Comparison of ENCODE assay signal across 14 cellular contexts in genomic region chr7:4066626-4067475, GRCh38.
"Had no signal": no experiment of that assay in that cellular context is flagged by ENCODE, and none has a peak within 500 bp of the region (broad histone marks: within the 10 kb centered on the region; RNA-seq: fewer than 3 reads in every experiment).

No MANE protein-coding gene starts in this region.

- H3K27me3 ChIP-seq: brain microvascular endothelial cell, gastroesophageal sphincter, SJCRH30 had no signal

- H3K9me3 ChIP-seq: SJCRH30 had no signal

- H3K27me3 Mint-ChIP-seq: activated CD4-positive, alpha-beta T cell treated with anti-CD3 and anti-CD28 coated beads, Interleukin-2, amount 10 ng/mL, durations not matched to agents 7 days and 5 days had no signal

- H3K36me3 ChIP-seq: brain microvascular endothelial cell, gastroesophageal sphincter, SJCRH30 had no signal

- H3K79me2 ChIP-seq: parathyroid adenoma had no signal

- H2AFZ ChIP-seq: parathyroid adenoma had no signal

- H3K9me3 Mint-ChIP-seq: activated CD4-positive, alpha-beta T cell treated with anti-CD3 and anti-CD28 coated beads, Interleukin-2, amount 10 ng/mL, durations not matched to agents 7 days and 5 days; activated naive CD8-positive, alpha-beta T cell treated with anti-CD3 and anti-CD28 coated beads, Interleukin-2, amount 10 ng/mL, durations not matched to agents 7 days and 5 days had no signal

- H3K36me3 Mint-ChIP-seq: activated naive CD8-positive, alpha-beta T cell treated with anti-CD3 and anti-CD28 coated beads, Interleukin-2, amount 10 ng/mL, durations not matched to agents 7 days and 5 days had no signal

- H3K4me3 ChIP-seq: gastroesophageal sphincter, SJCRH30, skin epidermis had no signal

- ATAC-seq: gastroesophageal sphincter had no signal

- H3K4me1 ChIP-seq: gastroesophageal sphincter, parathyroid adenoma, SJCRH30 had no signal

- FAIRE-seq: kidney had no signal

- DNase-seq: activated CD4-positive, alpha-beta T cell treated with anti-CD3 and anti-CD28 coated beads, Interleukin-2, amount 10 ng/mL, durations not matched to agents 7 days and 5 days; activated naive CD4-positive, alpha-beta T cell; activated naive CD8-positive, alpha-beta T cell treated with anti-CD3 and anti-CD28 coated beads, Interleukin-2, amount 10 ng/mL, durations not matched to agents 7 days and 5 days; brain microvascular endothelial cell; cerebellar nuclear complex; dermis blood vessel endothelial cell; kidney; SJCRH30; stimulated activated CD4-positive, alpha-beta T cell treated with anti-CD3 and anti-CD28 coated beads, Interleukin-4, amount 100 ng/mL, for 24 hours; stimulated activated naive CD4-positive, alpha-beta T cell treated with Interleukin-2 at 50 U/mL for 16 hours; trophoblast cell had no signal

- H3K9ac ChIP-seq: parathyroid adenoma had no signal

- H3K4me3 Mint-ChIP-seq: activated CD4-positive, alpha-beta T cell treated with anti-CD3 and anti-CD28 coated beads, Interleukin-2, amount 10 ng/mL, durations not matched to agents 7 days and 5 days; activated naive CD8-positive, alpha-beta T cell treated with anti-CD3 and anti-CD28 coated beads, Interleukin-2, amount 10 ng/mL, durations not matched to agents 7 days and 5 days had no signal

- H3K27ac Mint-ChIP-seq: activated CD4-positive, alpha-beta T cell treated with anti-CD3 and anti-CD28 coated beads, Interleukin-2, amount 10 ng/mL, durations not matched to agents 7 days and 5 days; activated naive CD8-positive, alpha-beta T cell treated with anti-CD3 and anti-CD28 coated beads, Interleukin-2, amount 10 ng/mL, durations not matched to agents 7 days and 5 days had no signal

- H3K4me1 Mint-ChIP-seq: activated naive CD8-positive, alpha-beta T cell treated with anti-CD3 and anti-CD28 coated beads, Interleukin-2, amount 10 ng/mL, durations not matched to agents 7 days and 5 days had no signal

- H3K27ac ChIP-seq: brain microvascular endothelial cell, gastroesophageal sphincter, parathyroid adenoma, SJCRH30, skin epidermis had no signal
